In the genomic region with DNA sequence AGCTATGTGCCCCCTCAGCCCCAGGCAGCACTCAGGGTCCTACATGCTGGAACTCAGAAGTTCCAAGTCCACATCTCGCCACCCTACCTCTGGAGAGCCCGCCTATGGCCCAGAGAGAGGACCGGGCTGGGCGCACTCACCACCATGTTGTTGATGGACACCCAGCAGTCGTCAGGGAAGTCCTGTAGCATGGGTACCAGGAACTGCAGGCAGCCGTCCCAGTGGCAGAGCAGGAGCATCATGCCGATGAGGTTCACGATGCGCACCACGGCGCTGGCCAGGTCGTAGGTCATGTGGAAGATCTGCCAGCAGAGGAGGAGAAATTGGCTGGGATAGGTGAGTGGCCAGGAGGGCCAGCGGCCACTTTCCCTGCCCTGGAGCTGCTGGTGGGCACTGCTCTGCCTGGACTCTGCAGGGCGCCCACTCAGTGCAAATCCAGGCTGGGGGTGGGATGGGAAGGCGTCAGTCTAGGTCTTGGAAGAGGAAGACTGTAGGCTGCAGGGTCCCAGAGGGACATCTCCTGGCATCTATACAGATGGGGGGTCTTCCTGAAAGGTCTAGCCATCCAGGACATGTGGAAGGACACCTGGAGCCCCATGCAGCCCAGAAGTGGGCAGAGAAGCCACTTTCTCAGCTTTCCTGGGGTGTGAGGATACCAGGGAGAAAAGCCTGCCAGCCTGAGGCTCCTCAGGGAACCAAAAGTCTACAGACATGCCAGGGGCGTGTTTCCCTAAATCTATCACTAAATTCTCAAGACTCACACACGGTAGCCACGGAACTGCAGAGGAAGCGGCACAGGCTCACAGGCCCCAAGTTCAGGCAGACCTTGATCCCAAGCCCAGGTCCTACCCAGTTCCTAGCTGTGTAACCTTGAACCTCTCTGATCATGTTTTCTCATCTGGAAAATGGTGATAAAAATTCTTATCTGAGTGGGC, we compare ENCODE assay signal across 24 cellular contexts. TPM values are rescaled to one million over a fixed set of nuclear protein-coding genes. Genes with fewer than 3 reads are reported as not detected.
A peak's percentile ranks its signal among the peaks of the same experiment; 100 is the strongest.
DNase-seq lines count a peak whose midpoint lies in the region; ATAC-seq, FAIRE-seq and TF ChIP-seq lines count a peak whose summit lies in the region.
"Had no signal": no experiment of that assay in that cellular context is flagged by ENCODE, and none has a peak within 500 bp of the region (broad histone marks: within the 10 kb centered on the region; RNA-seq: fewer than 3 reads in every experiment).

No MANE protein-coding gene starts in this region.

- no peak overlapping the region for H3K14ac ChIP-seq in H1 (ENCODE audit: insufficient read length)

- H3K79me2 ChIP-seq in GM23338 (replicated peaks; ENCODE audit: insufficient read depth), result no peaks in the 10 kb centered on the region
- H3K79me2 ChIP-seq in H1 (ENCODE audit: control insufficient read depth in 1 of 2, insufficient read depth in 2 of 2, low read length in 2 of 2), result peaks cover 0 to 8% of the 10 kb centered on the region in 2 experiments; a peak in 1 of 4 replicates
- H3K79me2 ChIP-seq in osteoblast (ENCODE audit: insufficient read depth, low read length), result no peaks in the 10 kb centered on the region

- intact Hi-C loops in heart right ventricle (cut with DNase I), result no loop called here

- POLR2A ChIA-PET in H1 (lab: Charles Lee; ENCODE audit: partially characterized antibody), result no interaction called here

- H3K4me1 ChIP-seq in cardiac muscle cell (ENCODE audit: low read depth) (peaks cover 43% of the 10 kb centered on the region), heart right ventricle (peaks cover 0 to 23% (median 7%) of the 10 kb centered on the region in 9 donors), GM23338 (ENCODE audit: insufficient read depth) (peaks cover 3% of the 10 kb centered on the region), H1 (replicated peaks in 1 of 4; ENCODE audit: control insufficient read depth in 3 of 4, insufficient read depth in 4 of 4, low read length in 3 of 4) (peaks cover 0 to 8% (median 3%) of the 10 kb centered on the region in 4 experiments; a peak in 2 of 7 replicates), osteoblast (ENCODE audit: insufficient read depth, low read length) (no peaks in the 10 kb centered on the region)
- H3K4me1 ChIP-seq: Peyer's patch had no signal

- H4K8ac ChIP-seq in H1 (ENCODE audit: extremely low read depth, insufficient read depth, low read length), result peak overlapping the region; percentile 12; the same call in 1 of the 2 replicates

- peaks cover 5% of the 10 kb centered on the region for H3K79me1 ChIP-seq in H1 (ENCODE audit: low read depth, low read length)

- H2AK5ac ChIP-seq in H1 (ENCODE audit: low read depth, low read length), result no peak overlapping the region

- H3K36me3 ChIP-seq in cardiac muscle cell (peaks cover 81% of the 10 kb centered on the region), heart right ventricle (peaks cover 0 to 4% (median 0%) of the 10 kb centered on the region in 9 donors), GM23338 (ENCODE audit: insufficient read depth) (no peaks in the 10 kb centered on the region), H1 (ENCODE audit: control insufficient read depth in 2 of 4, insufficient read depth in 4 of 4, low read length in 3 of 4) (peaks cover 0 to 7% (median 3%) of the 10 kb centered on the region in 4 experiments; a peak in 4 of 8 replicates), osteoblast (ENCODE audit: insufficient read depth, low read length) (no peaks in the 10 kb centered on the region)
- H3K36me3 ChIP-seq: Peyer's patch had no signal

- H3K9ac ChIP-seq in H1 (replicated peaks in 1 of 4; ENCODE audit: extremely low read depth in 1 of 4, low read depth in 3 of 4, low read length in 3 of 4), result no peak overlapping the region
- H3K9ac ChIP-seq: GM23248 had no signal

- ATAC-seq in heart right ventricle, result no peak
- no peak for ATAC-seq in GM23338

- no peak overlapping the region for H4K5ac ChIP-seq in H1 (ENCODE audit: insufficient read length, low read depth, low read length)

- no peak overlapping the region for H3K23ac ChIP-seq in H1 (ENCODE audit: insufficient read length)

- H3K23me2 ChIP-seq in H1 (ENCODE audit: low read depth, low read length), result no peaks in the 10 kb centered on the region

- peaks cover 17% of the 10 kb centered on the region for H3K36me3 Mint-ChIP-seq in GM23338 (ENCODE audit: low read depth)
- H3K36me3 Mint-ChIP-seq: CD8-positive, alpha-beta memory T cell had no signal

- H3K9me3 Mint-ChIP-seq in GM23338, result no peaks in the 10 kb centered on the region; the same call in 2 of the 3 replicates
- H3K9me3 Mint-ChIP-seq: CD8-positive, alpha-beta memory T cell had no signal

- H3K27me3 ChIP-seq in cardiac muscle cell (no peaks in the 10 kb centered on the region), heart right ventricle (peaks cover 0 to 3% (median 0%) of the 10 kb centered on the region in 7 donors), GM23338 (ENCODE audit: insufficient read depth) (no peaks in the 10 kb centered on the region), H1 (replicated peaks in 1 of 4; ENCODE audit: control insufficient read depth in 3 of 4, extremely low read depth in 1 of 4, insufficient read depth in 3 of 4, low read length in 3 of 4) (no peaks in the 10 kb centered on the region), osteoblast (ENCODE audit: insufficient read depth, low read length) (no peaks in the 10 kb centered on the region)
- H3K27me3 ChIP-seq: Peyer's patch had no signal

- H3K4me2 ChIP-seq in GM23338 (no peak overlapping the region), H1 (ENCODE audit: insufficient read depth in 1 of 2, low read depth in 2 of 2, low read length in 2 of 2) (no peak overlapping the region), osteoblast (ENCODE audit: insufficient read depth, low read length) (no peak overlapping the region)

- H3K4ac ChIP-seq in H1 (replicated peaks; ENCODE audit: insufficient read length, low read depth, low read length), result no peak overlapping the region

- DNase-seq in cardiac muscle cell (ENCODE audit: low read depth in 1 of 2, low spot score in 1 of 2), result no peak
- no peak for DNase-seq in heart right ventricle
- no peak for DNase-seq in GM23338 (ENCODE audit: low spot score)
- no peak for DNase-seq in H1 (ENCODE audit: low read depth in 1 of 2, low spot score in 2 of 2)
- peak; percentile 78 for DNase-seq in osteoblast (ENCODE audit: insufficient read length, low spot score, missing footprints)
- no peak for DNase-seq in cerebellum (ENCODE audit: low spot score)
- no peak for DNase-seq in nucleus accumbens (lab: John Stamatoyannopoulos, UW)
- DNase-seq in activated CD4-positive, CD25-positive, alpha-beta regulatory T cell treated with anti-CD3 and anti-CD28 coated beads, Interleukin-2, amount 50 U/mL, for 72 hours, result no peak
- DNase-seq: ACHN; C1 segment of cervical spinal cord; Calu3; CD8-positive, alpha-beta memory T cell; GDM1; GM23248; Karpas-422; NCI-H1694; NCI-H2081; NCI-H2171; NCI-H524 treated with DMSO at 0.1 percent for 48 hours; SHP77 had no signal

- H3K27ac ChIP-seq in cardiac muscle cell, result peak overlapping the region; percentile 69
- no peak overlapping the region for H3K27ac ChIP-seq in heart right ventricle
- no peak overlapping the region for H3K27ac ChIP-seq in GM23338 (ENCODE audit: low read depth)
- no peak overlapping the region for H3K27ac ChIP-seq in H1 (ENCODE audit: low read depth, low read length)
- no peak overlapping the region for H3K27ac ChIP-seq in osteoblast (ENCODE audit: low read depth, low read length)
- H3K27ac ChIP-seq: 22Rv1, GM23248, Peyer's patch had no signal

- TF ChIP-seq POLR2A in H1 (IDR thresholded peaks at IDR 0.05; ENCODE audit: control extremely low read depth in 1 of 2, low read depth in 2 of 2, low read length in 2 of 2), result no peak

- no peaks in the 10 kb centered on the region for H3K9me2 ChIP-seq in GM23338 (ENCODE audit: insufficient read depth)

- H2AFZ ChIP-seq in GM23338 (no peak overlapping the region), H1 (ENCODE audit: low read length) (no peak overlapping the region), osteoblast (ENCODE audit: low read length) (no peak overlapping the region)
- H2AFZ ChIP-seq: GM23248 had no signal

- no peak overlapping the region for H4K91ac ChIP-seq in H1 (replicated peaks; ENCODE audit: insufficient read length, low read length)

- no peaks in the 10 kb centered on the region for H3F3A ChIP-seq in GM23338 (replicated peaks; ENCODE audit: low read depth)

- no peak overlapping the region for H2BK15ac ChIP-seq in H1 (ENCODE audit: low read length)

- no peak overlapping the region for H2BK5ac ChIP-seq in H1 (ENCODE audit: low read depth, low read length)

- peaks cover 8% of the 10 kb centered on the region for H3K27me3 Mint-ChIP-seq in GM23338 (ENCODE audit: insufficient read depth, low read depth, poor library complexity)

- WGBS in heart right ventricle, 2 donors, result 92% methylated on average over 19 of the region's 19 CpGs
- WGBS in H1 (ENCODE audit: extremely low coverage in 1 of 2, insufficient coverage in 1 of 2, insufficient read length in 1 of 2, insufficient replicate concordance in 2 of 2, low coverage in 1 of 2, low lambda C conversion rate in 2 of 2, missing lambda C conversion rate in 1 of 2), 2 experiments, result 88% methylated on average over 18 of the region's 19 CpGs; no CpG with 5 or more reads in 1 of the 2 experiments

- TF ChIP-seq EP300 in H1 (IDR thresholded peaks at IDR 0.05; ENCODE audit: borderline replicate concordance in 1 of 2, low read depth in 2 of 2, low read length in 2 of 2), result no peak

- H3K4me3 Mint-ChIP-seq in GM23338, result no peak overlapping the region
- H3K4me3 Mint-ChIP-seq: CD8-positive, alpha-beta memory T cell had no signal

- H2BK120ac ChIP-seq in H1 (replicated peaks; ENCODE audit: low read depth, low read length), result no peak overlapping the region

- no peaks in the 10 kb centered on the region for H3K9me3 ChIP-seq in cardiac muscle cell (ENCODE audit: low read depth)
- H3K9me3 ChIP-seq in heart right ventricle, result no peaks in the 10 kb centered on the region
- H3K9me3 ChIP-seq in H1 (ENCODE audit: insufficient read depth in 2 of 2, low read depth in 1 of 2, low read length in 1 of 2), result no peaks in the 10 kb centered on the region
- no peaks in the 10 kb centered on the region for H3K9me3 ChIP-seq in osteoblast (ENCODE audit: low read depth, low read length)
- H3K9me3 ChIP-seq: Peyer's patch had no signal

- H4K20me1 ChIP-seq in GM23338 (replicated peaks; ENCODE audit: insufficient read depth) (no peaks in the 10 kb centered on the region; the same call in 1 of the 2 replicates), H1 (replicated peaks in 1 of 2; ENCODE audit: control insufficient read depth in 1 of 2, insufficient read depth in 2 of 2, low read length in 2 of 2) (peaks cover 0 to 4% of the 10 kb centered on the region in 2 experiments), osteoblast (ENCODE audit: insufficient read depth, low read length) (no peaks in the 10 kb centered on the region)

- FAIRE-seq in H1 (lab: Jason Lieb, UNC), result no peak
- FAIRE-seq: GM18507 had no signal

- no peak overlapping the region for H2BK12ac ChIP-seq in H1 (ENCODE audit: low read depth, low read length)

- no peak for TF ChIP-seq CTCF in cardiac muscle cell (IDR thresholded peaks at IDR 0.05; ENCODE audit: low read depth, low read length)
- TF ChIP-seq CTCF in heart right ventricle (IDR thresholded peaks at IDR 0.05), result no peak
- no peak for TF ChIP-seq CTCF in GM23338 (conservative IDR thresholded peaks at IDR 0.05; ENCODE audit: low read depth in 2 of 2)
- no peak for TF ChIP-seq CTCF in H1 (IDR thresholded peaks at IDR 0.05; ENCODE audit: control extremely low read depth in 1 of 3, insufficient read depth in 1 of 3, low read depth in 1 of 3, low read length in 3 of 3)
- TF ChIP-seq CTCF in osteoblast (IDR thresholded peaks at IDR 0.05; ENCODE audit: extremely low read depth, low read depth, low read length), result no peak

- peaks cover 7% of the 10 kb centered on the region for H3K4me1 Mint-ChIP-seq in GM23338
- H3K4me1 Mint-ChIP-seq: CD8-positive, alpha-beta memory T cell had no signal

- H2BK20ac ChIP-seq in H1 (ENCODE audit: low read length), result no peak overlapping the region

- CTCF ChIA-PET in H1 (lab: Charles Lee; ENCODE audit: partially characterized antibody), result interaction anchor here (1.2 kb wide), 1 partner anchor 17 kb away, joined by 3 read pairs; no protein-coding TSS in a partner anchor

- no peak overlapping the region for H3K4me3 ChIP-seq in cardiac muscle cell
- no peak overlapping the region for H3K4me3 ChIP-seq in heart right ventricle
- no peak overlapping the region for H3K4me3 ChIP-seq in GM23338
- H3K4me3 ChIP-seq in H1 (ENCODE audit: extremely low read depth in 1 of 4, insufficient read depth in 2 of 4, low read depth in 3 of 4, low read length in 4 of 4), result no peak overlapping the region
- H3K4me3 ChIP-seq in osteoblast (ENCODE audit: insufficient read depth, low read length), result no peak overlapping the region
- H3K4me3 ChIP-seq: GM23248, Peyer's patch had no signal

- no peak overlapping the region for H3K18ac ChIP-seq in H1 (ENCODE audit: extremely low read depth, low read length)

- no peak overlapping the region for H3K56ac ChIP-seq in H1 (replicated peaks; ENCODE audit: insufficient read length, low read depth, low read length)

- peak overlapping the region; percentile 65; the same call in 1 of the 2 replicates for H3K27ac Mint-ChIP-seq in GM23338
- H3K27ac Mint-ChIP-seq: CD8-positive, alpha-beta memory T cell had no signal

- TF ChIP-seq RAD21 in H1 (IDR thresholded peaks at IDR 0.05 in 1 of 2, conservative IDR thresholded peaks at IDR 0.05 in 1 of 2; ENCODE audit: low read depth in 2 of 2, low read length in 2 of 2), result no peak

RNA-seq across cellular contexts. Expression of gene HCN4, which starts 36.5 kb away (rescaled TPM):
- 93.1 and 159 TPM in 2 replicates for total RNA-seq in cardiac muscle cell
- 59.2 and 102 TPM in 2 replicates for polyA plus RNA-seq in cardiac muscle cell
- 10 to 100 TPM in 4 of 10 donors, 1 to 10 TPM in 6; 4.1 to 24.9 (median 7.9) TPM for total RNA-seq in heart right ventricle
- polyA plus RNA-seq in heart right ventricle, result 1 to 10 TPM; 2.2 to 4.4 TPM
- total RNA-seq in GM23338 (2014; rRNA removed; shearing (Covaris generic)), result 10.1 and 10.6 TPM in 2 replicates
- 2.4 TPM in 2 replicates for polyA plus RNA-seq in GM23338 (2016; fragmentation: Nextera tagmentation; extraction: Ambion mirVana)
- 8.5 and 9.3 TPM in 2 replicates for total RNA-seq in H1 (2021; fragmentation: NEBNext Ultra II Directional; extraction: Animal tissue kit (Norgen Biotek cat#: 25700))
- polyA plus RNA-seq in H1 (2011; rRNA removed), result 3.7 and 4.1 TPM in 2 replicates
- 1.8 TPM for polyA plus RNA-seq in H1 (2011; cell fraction: cytosol; rRNA removed)
- polyA plus RNA-seq in H1 (2011; cell fraction: nucleus; rRNA removed), result 4.5 TPM
- polyA plus RNA-seq in H1 (2012, experiment 1 of 2), result 8.5 to 11.8 TPM (median 9.7 TPM) in 4 replicates
- polyA plus RNA-seq in H1 (2012, experiment 2 of 2), result 8.7 TPM
- 5.8 TPM for polyA plus RNA-seq in H1 (2013, experiment 1 of 2)
- 6.7 TPM for polyA plus RNA-seq in H1 (2013, experiment 2 of 2)
- 5.0 and 5.7 TPM in 2 replicates for polyA minus RNA-seq in H1 (2011; rRNA and poly(A)+ RNA removed)
- polyA minus RNA-seq in H1 (2011; cell fraction: cytosol; rRNA and poly(A)+ RNA removed), result 4.4 TPM
- 7.2 TPM for polyA minus RNA-seq in H1 (2011; cell fraction: nucleus; rRNA and poly(A)+ RNA removed)
- total RNA-seq in osteoblast, result not detected in 2 replicates
- 5.9 TPM for total RNA-seq in cerebellum
- total RNA-seq: GM23248, OCI-LY7 had no signal
- polyA plus RNA-seq: CD8-positive, alpha-beta memory T cell had no signal
